Comparison of ENCODE assay signal across 8 cellular contexts in genomic region chr22:25403284-25403606, GRCh38.
DNase-seq lines count a peak whose midpoint lies in the region; ATAC-seq and TF ChIP-seq lines count a peak whose summit lies in the region.

No MANE protein-coding gene starts in this region.

- intact Hi-C loops in natural killer cell (cut with micrococcal nuclease), result no loop called here

- H3K36me3 Mint-ChIP-seq in HFFc6 (ENCODE audit: low read depth) (no peaks in the 10 kb centered on the region), natural killer cell (no peaks in the 10 kb centered on the region)

- CTCF ChIA-PET in AG04450 (lab: Charles Lee), result interaction anchor here (0.7 to 1.3 kb wide), 2 partner anchors 45 to 87 kb away, joined by 4 to 7 read pairs; no protein-coding TSS in a partner anchor

- H3K27me3 ChIP-seq in AG04450 (ENCODE audit: control insufficient read depth, insufficient read depth, low read length) (no peaks in the 10 kb centered on the region), H7 (ENCODE audit: control insufficient read depth, insufficient read depth, low read length) (no peaks in the 10 kb centered on the region)

- TF ChIP-seq CTCF in AG04450 (IDR thresholded peaks at IDR 0.05; ENCODE audit: low read depth, low read length) (no peak), HFFc6 (IDR thresholded peaks at IDR 0.05) (no peak), natural killer cell (IDR thresholded peaks at IDR 0.05) (no peak)

- H3K4me3 Mint-ChIP-seq in HFFc6 (peak overlapping the region; percentile 90), natural killer cell (peak overlapping the region; percentile 87)

- no peak for ATAC-seq in natural killer cell
- ATAC-seq in GM18498 (IDR thresholded peaks at IDR 0.05; ENCODE audit: unreplicated experiment), result no peak
- no peak for ATAC-seq in HG03460 (IDR thresholded peaks at IDR 0.05; ENCODE audit: unreplicated experiment)

- no peaks in the 10 kb centered on the region for H3K9me3 ChIP-seq in AG04450 (ENCODE audit: control insufficient read depth, insufficient read depth, low read length)

- DNase-seq in AG04450 (ENCODE audit: low read depth, low spot score), result no peak
- DNase-seq in HFFc6, result no peak
- DNase-seq in cerebellar cortex (ENCODE audit: low spot score), result peak; percentile 3
- DNase-seq in natural killer cell, result no peak
- no peak for DNase-seq in H7
- no peak for DNase-seq in NCI-H1105 treated with DMSO at 0.1 percent for 48 hours (lab: John Stamatoyannopoulos, UW)

- H3K27me3 Mint-ChIP-seq in HFFc6 (ENCODE audit: insufficient read depth) (peaks cover 3% of the 10 kb centered on the region; the same call in 1 of the 2 replicates), natural killer cell (ENCODE audit: low read depth in 2 of 2) (no peaks in the 10 kb centered on the region)

- POLR2A ChIA-PET in AG04450 (lab: Yijun Ruan, JAX), result no interaction called here

- H3K27ac ChIP-seq in AG04450 (ENCODE audit: low read depth, low read length), result peak overlapping the region; percentile 52

- H3K4me1 Mint-ChIP-seq in HFFc6 (ENCODE audit: low read depth), result peaks cover 44% of the 10 kb centered on the region
- peaks cover 30 to 34% of the 10 kb centered on the region in 2 donors for H3K4me1 Mint-ChIP-seq in natural killer cell

- H3K4me3 ChIP-seq in AG04450 (ENCODE audit: low read depth, low read length), result peak overlapping the region; percentile 69
- H3K4me3 ChIP-seq in H7 (ENCODE audit: insufficient read depth, low read depth, low read length), result no peak overlapping the region

- H3K9me3 Mint-ChIP-seq in HFFc6 (no peaks in the 10 kb centered on the region), natural killer cell (no peaks in the 10 kb centered on the region)

- peak overlapping the region; percentile 83 for H3K27ac Mint-ChIP-seq in HFFc6
- H3K27ac Mint-ChIP-seq in natural killer cell, result peak overlapping the region; percentile 72 to 73

- no peaks in the 10 kb centered on the region for H3K36me3 ChIP-seq in H7 (replicated peaks; ENCODE audit: control insufficient read depth, insufficient read depth, low read length)
